In the genomic region with DNA sequence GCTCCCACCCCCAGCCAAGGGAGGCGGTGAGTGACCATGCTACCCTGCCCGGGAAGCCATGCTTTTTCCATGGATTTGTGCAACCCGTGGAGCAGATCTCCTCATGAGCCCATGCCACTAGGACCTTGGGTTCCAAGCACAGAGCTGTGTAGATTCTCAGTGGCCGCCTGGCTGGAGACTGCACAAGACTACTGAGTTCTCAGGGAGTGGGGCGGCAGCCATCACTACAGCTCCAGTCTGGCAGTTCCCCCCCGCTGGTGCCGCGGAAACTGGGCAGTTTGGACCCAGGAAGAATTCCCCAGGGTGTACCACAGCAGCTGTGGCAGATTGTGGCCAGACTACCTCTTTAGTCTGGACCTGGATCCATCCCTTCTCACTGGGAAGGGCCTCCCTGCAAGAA, we compare ENCODE assay signal across 8 cellular contexts.
"Had no signal": no experiment of that assay in that cellular context is flagged by ENCODE, and none has a peak within 500 bp of the region (broad histone marks: within the 10 kb centered on the region; RNA-seq: fewer than 3 reads in every experiment).

No MANE protein-coding gene starts in this region.

- H3K4me3 ChIP-seq: GM12878 had no signal

- FAIRE-seq: G401.6, GM12878, GM12891, GM12892, GM18507, GM19239 had no signal

- ATAC-seq: GM12878 had no signal

- DNase-seq: GDM1, GF-D8 had no signal
